In genomic region chr22:23751441-23751996, GRCh38 we compare ENCODE assay signal across 1 cellular context.
TF ChIP-seq lines count a peak whose summit lies in the region.

No MANE protein-coding gene starts in this region.

TF ChIP-seq in K562, 482 proteins besides CTCF, POLR2A, EP300 and RAD21 (continued from another document):
- TF ChIP-seq TOE1 (IDR thresholded peaks at IDR 0.05; ENCODE audit: borderline replicate concordance): peak; percentile 61; the same call in 1 of the 2 replicates
- TF ChIP-seq TOE1 (CRISPR knock-in tag; IDR thresholded peaks at IDR 0.05; ENCODE audit: borderline replicate concordance, low read depth): no peak
- TF ChIP-seq ADNP (tag; IDR thresholded peaks at IDR 0.05): peak; percentile 60; the same call in 1 of the 2 replicates
- TF ChIP-seq EGR1 (conservative IDR thresholded peaks at IDR 0.05): peak; percentile 92
- no peak for TF ChIP-seq BCLAF1 (IDR thresholded peaks at IDR 0.05; ENCODE audit: borderline replicate concordance in 1 of 2, control insufficient read depth in 1 of 2, low read depth in 2 of 2, low read length in 1 of 2)
- TF ChIP-seq RCOR1 (IDR thresholded peaks at IDR 0.05; ENCODE audit: borderline replicate concordance in 1 of 2, low read depth in 2 of 2, low read length in 2 of 2): no peak
- no peak for TF ChIP-seq NCOA2 (IDR thresholded peaks at IDR 0.05; ENCODE audit: partially characterized antibody in 2 of 2)
- TF ChIP-seq ZBTB7A (IDR thresholded peaks at IDR 0.05; ENCODE audit: borderline replicate concordance, control insufficient read depth, low read depth, low read length): peak; percentile 64; the same call in 1 of the 2 replicates
- peak; percentile 91 for TF ChIP-seq TBP (optimal IDR thresholded peaks at IDR 0.05; ENCODE audit: low read depth, low read length)
- TF ChIP-seq PTRF (tag; IDR thresholded peaks at IDR 0.05): no peak
